Comparison of ENCODE assay signal across 19 cellular contexts in genomic region chr6:166780284-166780683, GRCh38.
"Had no signal": no experiment of that assay in that cellular context is flagged by ENCODE, and none has a peak within 500 bp of the region (broad histone marks: within the 10 kb centered on the region; RNA-seq: fewer than 3 reads in every experiment).

No MANE protein-coding gene starts in this region.

- H3K4me3 ChIP-seq: esophagus squamous epithelium, gastroesophageal sphincter, left lung, ovary, right lobe of liver, testis, tibial nerve, upper lobe of right lung had no signal

- H3K27ac ChIP-seq: epithelial cell of prostate, esophagus squamous epithelium, gastroesophageal sphincter, left lung, ovary, right lobe of liver, testis, tibial nerve, upper lobe of right lung had no signal

- H3K9me3 ChIP-seq: esophagus squamous epithelium, gastroesophageal sphincter, left lung, ovary, right lobe of liver, testis, tibial nerve, upper lobe of right lung had no signal

- H3K4me1 ChIP-seq: right lobe of liver, upper lobe of right lung had no signal

- H3K27me3 ChIP-seq: gastroesophageal sphincter, left lung, ovary, right lobe of liver, testis, tibial nerve, upper lobe of right lung had no signal

- H3K36me3 ChIP-seq: esophagus squamous epithelium, gastroesophageal sphincter, left lung, ovary, right lobe of liver, tibial nerve, upper lobe of right lung had no signal

- DNase-seq: effector memory CD8-positive, alpha-beta T cell; esophagus squamous epithelium; foreskin fibroblast; glutamatergic neuron; left lung; mesendoderm; naive thymus-derived CD8-positive, alpha-beta T cell; ovary; right lobe of liver; stimulated activated CD4-positive, alpha-beta T cell treated with anti-CD3 and anti-CD28 coated beads, Interleukin-15, amount 100 ng/mL, for 24 hours; stimulated activated CD4-positive, alpha-beta T cell treated with anti-CD3 and anti-CD28 coated beads, Interleukin-1b, Interleukin-23, amount 100 ng/mL, for 48 hours; stimulated activated CD4-positive, alpha-beta T cell treated with anti-CD3 and anti-CD28 coated beads, Interleukin-4, amount 100 ng/mL, for 24 hours; stimulated activated naive B cell treated with anti-CD40 and anti-IgM and Interleukin-4, amounts not matched to agents 10 μg/mL and 1 μg/mL and 100 μg/mL, for 72 hours; stimulated activated naive CD8-positive, alpha-beta T cell treated with anti-CD3 and anti-CD28 coated beads, Interleukin-15, amount 100 ng/mL, for 72 hours; testis; upper lobe of right lung had no signal
